In genomic region chr9:115209601-115210306, GRCh38 we compare ENCODE assay signal across 9 cellular contexts.
A peak's percentile ranks its signal among the peaks of the same experiment; 100 is the strongest.
DNase-seq lines count a peak whose midpoint lies in the region; ATAC-seq and TF ChIP-seq lines count a peak whose summit lies in the region.
"Had no signal": no experiment of that assay in that cellular context is flagged by ENCODE, and none has a peak within 500 bp of the region (broad histone marks: within the 10 kb centered on the region; RNA-seq: fewer than 3 reads in every experiment).

No MANE protein-coding gene starts in this region.

- no peaks in the 10 kb centered on the region for H3K9me3 Mint-ChIP-seq in HFFc6
- H3K9me3 Mint-ChIP-seq: H9 had no signal

- DNase-seq in HFFc6 (peak; percentile 46), NCI-H226 (peak; percentile 90), mucosa of descending colon (no peak), NCI-H2227 treated with DMSO at 0.1 percent for 48 hours (lab: John Stamatoyannopoulos, UW) (no peak), AG20443 (ENCODE audit: low spot score) (no peak), OCI-M2 (lab: John Stamatoyannopoulos, UW; ENCODE audit: unreplicated experiment) (no peak)
- DNase-seq: H9, left lung had no signal

- TF ChIP-seq CTCF in HFFc6 (IDR thresholded peaks at IDR 0.05) (no peak), mucosa of descending colon (IDR thresholded peaks at IDR 0.05) (no peak)

- peak overlapping the region; percentile 82 for H3K27ac Mint-ChIP-seq in HFFc6
- H3K27ac Mint-ChIP-seq: H9 had no signal

- H3K9me3 ChIP-seq in mucosa of descending colon = no peaks in the 10 kb centered on the region
- H3K9me3 ChIP-seq: left lung had no signal

- intact Hi-C loops in mucosa of descending colon (cut with DNase I, micrococcal nuclease) = loop anchor here in 1 of 2 donors (10.0 kb wide), 1 partner anchor 165 kb away; no protein-coding TSS in a partner anchor

- H3K4me1 Mint-ChIP-seq in HFFc6 (ENCODE audit: low read depth) = peaks cover 94% of the 10 kb centered on the region

- H3K27me3 Mint-ChIP-seq in HFFc6 (ENCODE audit: insufficient read depth) = peaks cover 2% of the 10 kb centered on the region; the same call in 1 of the 2 replicates

- H3K36me3 ChIP-seq in mucosa of descending colon (ENCODE audit: low read depth) = no peaks in the 10 kb centered on the region
- H3K36me3 ChIP-seq: left lung had no signal

- H3K4me1 ChIP-seq in mucosa of descending colon (ENCODE audit: low read depth) = no peaks in the 10 kb centered on the region

- peak overlapping the region; percentile 38 for H3K4me3 Mint-ChIP-seq in HFFc6
- H3K4me3 Mint-ChIP-seq: H9 had no signal

- ATAC-seq in GM19035 (IDR thresholded peaks at IDR 0.05; ENCODE audit: unreplicated experiment) (peak; percentile 65), mucosa of descending colon (peak; percentile 23)
- ATAC-seq: left lung had no signal

- no peak overlapping the region for H3K4me3 ChIP-seq in mucosa of descending colon
- H3K4me3 ChIP-seq: left lung had no signal

- no peaks in the 10 kb centered on the region for H3K36me3 Mint-ChIP-seq in HFFc6 (ENCODE audit: low read depth)

Comparison
In these comparisons a context has a peak if more than half of its experiments do, and no peak if none do; other contexts are left out.
1. DNase-seq: peak in HFFc6 (single experiment) and NCI-H226 (single experiment); none in mucosa of descending colon (0 of 3), NCI-H2227 treated with DMSO at 0.1 percent for 48 hours (single experiment), AG20443 (single experiment) and OCI-M2 (single experiment).